ENCODE assay signal across 9 cellular contexts in genomic region chr3:149494022-149494758, GRCh38. TPM values are rescaled to one million over a fixed set of nuclear protein-coding genes. Genes with fewer than 3 reads are reported as not detected.
DNase-seq lines count a peak whose midpoint lies in the region; ATAC-seq and TF ChIP-seq lines count a peak whose summit lies in the region.
"Had no signal": no experiment of that assay in that cellular context is flagged by ENCODE, and none has a peak within 500 bp of the region (broad histone marks: within the 10 kb centered on the region; RNA-seq: fewer than 3 reads in every experiment).

No MANE protein-coding gene starts in this region.

- H3K4me1 ChIP-seq in KMS-11 (ENCODE audit: low read depth, poor library complexity, severe bottlenecking) (no peaks in the 10 kb centered on the region), transverse colon (no peaks in the 10 kb centered on the region)

- TF ChIP-seq POLR2A in transverse colon (IDR thresholded peaks at IDR 0.05) = no peak

- H3K79me2 ChIP-seq in KMS-11 (ENCODE audit: insufficient read depth, low read depth) = no peaks in the 10 kb centered on the region

- no peak overlapping the region for H3K27ac ChIP-seq in KMS-11
- no peak overlapping the region for H3K27ac ChIP-seq in transverse colon

- DNase-seq in NCI-H748 (lab: John Stamatoyannopoulos, UW; ENCODE audit: unreplicated experiment) = peak; percentile 12
- DNase-seq in NCI-H748 treated with DMSO at 0.1 percent for 48 hours (lab: John Stamatoyannopoulos, UW) = no peak
- DNase-seq in SK-MEL-5 (ENCODE audit: low read depth, low spot score) = peak; percentile 82
- peak; percentile 79 for DNase-seq in ecto neural progenitor cell (ENCODE audit: low spot score)
- DNase-seq in lung microvascular endothelial cell (ENCODE audit: low read depth in 2 of 2) = peak; percentile 78 to 87
- peak; percentile 62 for DNase-seq in transverse colon
- DNase-seq: activated naive CD8-positive, alpha-beta T cell treated with anti-CD3 and anti-CD28 coated beads, Interleukin-2, amount 10 ng/mL, durations not matched to agents 7 days and 5 days had no signal

- H3K27me3 ChIP-seq in KMS-11 (ENCODE audit: insufficient read depth, low read depth) = no peaks in the 10 kb centered on the region
- H3K27me3 ChIP-seq in transverse colon = peaks cover 5% of the 10 kb centered on the region

- TF ChIP-seq EP300 in transverse colon (IDR thresholded peaks at IDR 0.05; ENCODE audit: low read depth) = no peak

- no peak overlapping the region for H3K9ac ChIP-seq in KMS-11

- WGBS in transverse colon (ENCODE audit: low coverage in 1 of 2), 2 donors = 39 to 50% methylated on average over 7 to 11 of the region's 11 CpGs

- intact Hi-C loops in transverse colon (cut with DNase I; ENCODE audit: low total_unique reads) = no loop called here

- TF ChIP-seq CTCF in KMS-11 (conservative IDR thresholded peaks at IDR 0.05; ENCODE audit: low read depth, low read length) (peak; percentile 73), transverse colon (IDR thresholded peaks at IDR 0.05) (peak; percentile 62 to 79 (median 70))

- no peak for ATAC-seq in HG03571 (IDR thresholded peaks at IDR 0.05; ENCODE audit: unreplicated experiment)

- H4K20me1 ChIP-seq in KMS-11 (ENCODE audit: insufficient read depth) = no peaks in the 10 kb centered on the region

- in situ Hi-C loops in SK-MEL-5 (cut with HindIII; ENCODE audit: low pct_unique_long_range_greater_than_20kb, low sequenced_read_pairs) (no loop called here), transverse colon (cut with MboI; ENCODE audit: low pct_ligation_motif_present in 1 of 4, low pct_unique_long_range_greater_than_20kb in 1 of 4, low sequenced_read_pairs in 3 of 4) (loop anchor here (25.0 kb wide), 2 partner anchors 382 to 532 kb away; no protein-coding TSS in a partner anchor)

- no peak overlapping the region for H2AFZ ChIP-seq in KMS-11 (ENCODE audit: low read depth)

- H3K36me3 ChIP-seq in KMS-11 (ENCODE audit: insufficient read depth) (no peaks in the 10 kb centered on the region), transverse colon (no peaks in the 10 kb centered on the region)

- H3K9me3 ChIP-seq in transverse colon = no peaks in the 10 kb centered on the region

- no peak overlapping the region for H3K4me3 ChIP-seq in KMS-11 (IDR thresholded peaks at IDR 0.05; ENCODE audit: insufficient read depth, low read depth, low read length)
- H3K4me3 ChIP-seq in transverse colon = no peak overlapping the region

- H3K4me2 ChIP-seq in KMS-11 = no peak overlapping the region

RNA-seq across cellular contexts. Expression of gene TM4SF4, which starts 19.7 kb away (rescaled TPM):
- total RNA-seq in SK-MEL-5 (2014; rRNA removed; shearing (Covaris generic)) = not detected in 2 replicates
- polyA plus RNA-seq in SK-MEL-5 (2015; cell fraction: cytosol; rRNA removed) = not detected in 2 replicates
- not detected in 2 replicates for polyA plus RNA-seq in SK-MEL-5 (2015; cell fraction: nucleus; rRNA removed)
- 0.22 TPM in 1 of 2 replicates, not detected in the other for total RNA-seq in lung microvascular endothelial cell
- 1 to 10 TPM in 1 of 4 donors, under 1 TPM in 1, not detected in 2; 0.95 to 3.1 TPM for total RNA-seq in transverse colon
- total RNA-seq: activated naive CD8-positive, alpha-beta T cell treated with anti-CD3 and anti-CD28 coated beads, Interleukin-2, amount 10 ng/mL, durations not matched to agents 7 days and 5 days had no signal
